19 cellular contexts compared by ENCODE assay signal in the genomic region with DNA sequence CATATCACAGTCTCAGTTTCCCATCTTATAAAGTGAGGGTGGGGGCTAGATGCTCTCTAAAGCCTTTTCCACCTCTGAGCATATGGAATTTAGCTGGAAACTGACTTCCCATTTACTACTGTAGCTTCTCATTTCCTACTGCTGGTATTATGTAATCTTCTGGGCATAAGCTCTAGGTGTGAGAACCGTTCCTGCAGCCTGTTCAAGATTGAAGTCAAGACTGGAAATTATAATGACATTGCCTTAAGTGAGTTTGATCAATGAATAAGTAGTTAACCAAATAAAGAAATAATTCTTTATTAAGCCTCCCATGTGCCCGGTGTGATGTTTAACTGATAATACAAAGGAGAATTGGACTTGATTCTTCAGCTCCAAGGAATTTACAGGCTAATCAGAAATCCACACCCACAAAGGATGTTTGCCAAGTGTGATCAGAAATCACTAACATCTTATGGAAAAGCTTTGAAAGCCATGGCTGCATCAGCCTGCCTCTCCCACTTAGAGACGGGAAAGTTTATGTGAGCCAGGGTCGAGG. TPM values are rescaled to one million over a fixed set of nuclear protein-coding genes. Genes with fewer than 3 reads are reported as not detected.
"Had no signal": no experiment of that assay in that cellular context is flagged by ENCODE, and none has a peak within 500 bp of the region (broad histone marks: within the 10 kb centered on the region; RNA-seq: fewer than 3 reads in every experiment).

No MANE protein-coding gene starts in this region.

- H3K27ac ChIP-seq: cardiac muscle cell, epithelial cell of prostate, neutrophil, parathyroid adenoma had no signal

- H3K4me1 ChIP-seq: parathyroid adenoma had no signal

- H3K9me3 ChIP-seq: neutrophil, sigmoid colon had no signal

- DNase-seq: activated B cell treated with CpG ODN at 0.5 μM for 24 hours; activated CD4-positive, alpha-beta memory T cell treated with anti-CD3 and anti-CD28 coated beads, Interleukin-2, amount 10 ng/mL, durations not matched to agents 7 days and 5 days; activated CD4-positive, alpha-beta T cell treated with anti-CD3 and anti-CD28 coated beads for 48 hours; activated CD8-positive, alpha-beta memory T cell treated with anti-CD3 and anti-CD28 coated beads, Interleukin-2, amount 10 ng/mL, durations not matched to agents 7 days and 5 days; foreskin melanocyte; head of caudate nucleus; left ventricle myocardium superior; natural killer cell; sigmoid colon; stimulated activated CD8-positive, alpha-beta memory T cell treated with anti-CD3 and anti-CD28 coated beads, Interleukin-4, amount 100 ng/mL, for 48 hours; stimulated activated naive CD8-positive, alpha-beta T cell treated with anti-CD3 and anti-CD28 coated beads, Interleukin-15, Interleukin-2, amounts not matched to agents 100 U/mL and 50 U/mL, for 24 hours; substantia nigra had no signal

- H3K36me3 ChIP-seq: cardiac muscle cell, neutrophil, sigmoid colon had no signal

- H3K4me3 ChIP-seq: cardiac muscle cell, sigmoid colon had no signal

- ATAC-seq: activated CD8-positive, alpha-beta memory T cell treated with anti-CD3 and anti-CD28 coated beads, Interleukin-2, amount 10 ng/mL, durations not matched to agents 7 days and 5 days; left ventricle myocardium superior; natural killer cell; stimulated activated naive CD8-positive, alpha-beta T cell treated with anti-CD3 and anti-CD28 coated beads, Interleukin-15, Interleukin-2, amounts not matched to agents 100 U/mL and 50 U/mL, for 24 hours had no signal

- H3K27me3 ChIP-seq: cardiac muscle cell, sigmoid colon had no signal

RNA-seq across cellular contexts. Expression of gene PRELP, which starts 36.5 kb away (rescaled TPM):
- total RNA-seq: activated B cell treated with CpG ODN at 0.5 μM for 24 hours; activated CD4-positive, alpha-beta memory T cell treated with anti-CD3 and anti-CD28 coated beads, Interleukin-2, amount 10 ng/mL, durations not matched to agents 7 days and 5 days; activated CD8-positive, alpha-beta memory T cell treated with anti-CD3 and anti-CD28 coated beads, Interleukin-2, amount 10 ng/mL, durations not matched to agents 7 days and 5 days; cardiac muscle cell; dermis microvascular lymphatic vessel endothelial cell; natural killer cell had no signal

RNA-seq across cellular contexts. Expression of gene OPTC, which starts 54.8 kb away (rescaled TPM):
- total RNA-seq: activated B cell treated with CpG ODN at 0.5 μM for 24 hours; activated CD4-positive, alpha-beta memory T cell treated with anti-CD3 and anti-CD28 coated beads, Interleukin-2, amount 10 ng/mL, durations not matched to agents 7 days and 5 days; activated CD8-positive, alpha-beta memory T cell treated with anti-CD3 and anti-CD28 coated beads, Interleukin-2, amount 10 ng/mL, durations not matched to agents 7 days and 5 days; cardiac muscle cell; dermis microvascular lymphatic vessel endothelial cell; kidney epithelial cell; left ventricle myocardium superior; natural killer cell; sigmoid colon; SK-MEL-5 had no signal
- polyA plus RNA-seq: cardiac muscle cell, sigmoid colon had no signal
